Comparison of ENCODE assay signal across 20 cellular contexts in genomic region chr1:6801199-6801598, GRCh38. TPM values are rescaled to one million over a fixed set of nuclear protein-coding genes. Genes with fewer than 3 reads are reported as not detected.
DNase-seq lines count a peak whose midpoint lies in the region; ATAC-seq, FAIRE-seq and TF ChIP-seq lines count a peak whose summit lies in the region.
"Had no signal": no experiment of that assay in that cellular context is flagged by ENCODE, and none has a peak within 500 bp of the region (broad histone marks: within the 10 kb centered on the region; RNA-seq: fewer than 3 reads in every experiment).

No MANE protein-coding gene starts in this region.

- 80% methylated on average over 2 of the region's 2 CpGs for WGBS in A549 (ENCODE audit: missing lambda C conversion rate)
- 42 to 66% (median 55%) methylated on average over 2 of the region's 2 CpGs for WGBS in adrenal gland, 4 donors
- 47 to 58% methylated on average over 2 of the region's 2 CpGs for WGBS in heart right ventricle, 2 donors

- H3K36me3 ChIP-seq in adrenal gland (replicated peaks in 1 of 2) (no peaks in the 10 kb centered on the region), heart right ventricle (peaks cover 0 to 4% (median 0%) of the 10 kb centered on the region in 9 donors)
- H3K36me3 ChIP-seq in CD4-positive, alpha-beta memory T cell (ENCODE audit: insufficient read depth, low read length) = no peaks in the 10 kb centered on the region

- H3K9me3 Mint-ChIP-seq in osteocyte (ENCODE audit: unreplicated experiment) = no peaks in the 10 kb centered on the region
- no peaks in the 10 kb centered on the region for H3K9me3 Mint-ChIP-seq in CD4-positive, alpha-beta memory T cell
- H3K9me3 Mint-ChIP-seq in stimulated activated effector memory CD8-positive, alpha-beta T cell treated with anti-CD3 and anti-CD28 coated beads, Interleukin-12 subunit alpha, Interleukin-12 subunit beta, amount 100 ng/mL, for 72 hours = no peaks in the 10 kb centered on the region
- H3K9me3 Mint-ChIP-seq: activated CD8-positive, alpha-beta T cell treated with anti-CD3 and anti-CD28 coated beads for 36 hours had no signal

- peaks cover 43% of the 10 kb centered on the region for H3K4me1 Mint-ChIP-seq in osteocyte (ENCODE audit: unreplicated experiment)
- H3K4me1 Mint-ChIP-seq in CD4-positive, alpha-beta memory T cell = peaks cover 32 to 41% (median 36%) of the 10 kb centered on the region in 4 donors
- peaks cover 40% of the 10 kb centered on the region for H3K4me1 Mint-ChIP-seq in stimulated activated effector memory CD8-positive, alpha-beta T cell treated with anti-CD3 and anti-CD28 coated beads, Interleukin-12 subunit alpha, Interleukin-12 subunit beta, amount 100 ng/mL, for 72 hours

- H3K4me1 ChIP-seq in A549 (peaks cover 64% of the 10 kb centered on the region), adrenal gland (replicated peaks in 1 of 2) (peaks cover 34 to 50% of the 10 kb centered on the region in 2 donors), heart right ventricle (peaks cover 0 to 82% (median 57%) of the 10 kb centered on the region in 9 donors)
- peaks cover 39% of the 10 kb centered on the region for H3K4me1 ChIP-seq in CD4-positive, alpha-beta memory T cell (ENCODE audit: insufficient read depth, low read length)

- no peak for TF ChIP-seq POLR2A in A549 (IDR thresholded peaks at IDR 0.05; ENCODE audit: low read length)
- no peak for TF ChIP-seq POLR2A in adrenal gland (IDR thresholded peaks at IDR 0.05)

- POLR2A ChIA-PET in A549 (lab: Yijun Ruan, JAX) = interaction anchor here (1.8 kb wide), 1 partner anchor 16 kb away, joined by 10 read pairs; the partner anchor contains the start of gene CAMTA1
- POLR2A ChIA-PET in CD4-positive, alpha-beta memory T cell (lab: Charles Lee; ENCODE audit: partially characterized antibody) = no interaction called here

- H3K4me3 ChIP-seq in A549 = no peak overlapping the region
- H3K4me3 ChIP-seq in adrenal gland = no peak overlapping the region
- no peak overlapping the region for H3K4me3 ChIP-seq in heart right ventricle
- H3K4me3 ChIP-seq in CD4-positive, alpha-beta memory T cell (ENCODE audit: low read length in 2 of 2) = no peak overlapping the region
- H3K4me3 ChIP-seq: testis had no signal

- DNase-seq in A549 (ENCODE audit: low read depth in 1 of 2, low spot score in 1 of 2) = no peak
- no peak for DNase-seq in adrenal gland
- DNase-seq in heart right ventricle = no peak
- no peak for DNase-seq in osteocyte (ENCODE audit: extremely low spot score, unreplicated experiment)
- DNase-seq in CD4-positive, alpha-beta memory T cell = no peak
- DNase-seq in ecto neural progenitor cell (ENCODE audit: low spot score) = no peak
- DNase-seq in posterior vena cava (ENCODE audit: low spot score) = no peak
- DNase-seq in stimulated activated effector memory CD8-positive, alpha-beta T cell treated with anti-CD3 and anti-CD28 coated beads, Interleukin-12 subunit alpha, Interleukin-12 subunit beta, amount 100 ng/mL, for 72 hours (ENCODE audit: low spot score in 2 of 2) = no peak
- DNase-seq: activated CD8-positive, alpha-beta T cell treated with anti-CD3 and anti-CD28 coated beads for 36 hours; erythroblast; hippocampal formation; kidney glomerular epithelial cell; naive thymus-derived CD4-positive, alpha-beta T cell; NCI-H2081; NCI-H526 treated with DMSO at 0.1 percent for 48 hours; PC-3; stimulated activated CD4-positive, alpha-beta T cell treated with anti-CD3 and anti-CD28 coated beads, Interleukin-2, amount 100 ng/mL, for 24 hours; SW 1271 had no signal

- no peaks in the 10 kb centered on the region for H3K27me3 ChIP-seq in adrenal gland
- H3K27me3 ChIP-seq in heart right ventricle = no peaks in the 10 kb centered on the region
- no peaks in the 10 kb centered on the region for H3K27me3 ChIP-seq in CD4-positive, alpha-beta memory T cell (ENCODE audit: insufficient read depth, low read length)
- H3K27me3 ChIP-seq: testis had no signal

- peak overlapping the region; percentile 39 to 77; a peak in 5 of 6 replicates for H3K27ac ChIP-seq in A549
- peak overlapping the region; percentile 27 to 77 (median 74) for H3K27ac ChIP-seq in adrenal gland
- H3K27ac ChIP-seq in heart right ventricle = peak overlapping the region; percentile 1 to 77 (median 46)
- no peak overlapping the region for H3K27ac ChIP-seq in CD4-positive, alpha-beta memory T cell (ENCODE audit: low read depth, low read length)

- TF ChIP-seq CTCF in A549 (IDR thresholded peaks at IDR 0.05) (no peak), adrenal gland (IDR thresholded peaks at IDR 0.05) (no peak), heart right ventricle (IDR thresholded peaks at IDR 0.05) (no peak), osteocyte (IDR thresholded peaks at IDR 0.05) (no peak)

- CTCF ChIA-PET in A549 (lab: Yijun Ruan, JAX) = interaction anchor here (0.7 to 1.9 kb wide), 8 partner anchors 12 to 951 kb away, joined by 3 to 5 read pairs (median 4); no protein-coding TSS in a partner anchor
- CTCF ChIA-PET in CD4-positive, alpha-beta memory T cell (lab: Charles Lee; ENCODE audit: partially characterized antibody) = no interaction called here

- TF ChIP-seq RAD21 in A549 (conservative IDR thresholded peaks at IDR 0.05 in 1 of 2, IDR thresholded peaks at IDR 0.05 in 1 of 2) = no peak

- no peak for ATAC-seq in A549
- ATAC-seq in heart right ventricle = peak in 6 of 8 donors; percentile 43 to 72 (median 68)
- ATAC-seq in stimulated activated effector memory CD8-positive, alpha-beta T cell treated with anti-CD3 and anti-CD28 coated beads, Interleukin-12 subunit alpha, Interleukin-12 subunit beta, amount 100 ng/mL, for 72 hours = no peak
- ATAC-seq: activated CD8-positive, alpha-beta T cell treated with anti-CD3 and anti-CD28 coated beads for 36 hours; naive thymus-derived CD4-positive, alpha-beta T cell; PC-3 had no signal

- peak overlapping the region; percentile 46 for H3K4me2 ChIP-seq in A549

- FAIRE-seq in A549 (lab: Jason Lieb, UNC) = no peak
- FAIRE-seq: G401.6 had no signal

- H3K27me3 Mint-ChIP-seq in osteocyte (ENCODE audit: unreplicated experiment) = no peaks in the 10 kb centered on the region
- H3K27me3 Mint-ChIP-seq in CD4-positive, alpha-beta memory T cell = no peaks in the 10 kb centered on the region
- H3K27me3 Mint-ChIP-seq: activated CD8-positive, alpha-beta T cell treated with anti-CD3 and anti-CD28 coated beads for 36 hours; naive thymus-derived CD4-positive, alpha-beta T cell had no signal

- H3K36me3 Mint-ChIP-seq in osteocyte (ENCODE audit: unreplicated experiment) = no peaks in the 10 kb centered on the region
- H3K36me3 Mint-ChIP-seq in CD4-positive, alpha-beta memory T cell = peaks cover 4 to 8% of the 10 kb centered on the region in 2 donors
- peaks cover 9% of the 10 kb centered on the region for H3K36me3 Mint-ChIP-seq in stimulated activated effector memory CD8-positive, alpha-beta T cell treated with anti-CD3 and anti-CD28 coated beads, Interleukin-12 subunit alpha, Interleukin-12 subunit beta, amount 100 ng/mL, for 72 hours

- intact Hi-C loops in adrenal gland (cut with DNase I) (no loop called here), heart right ventricle (cut with DNase I) (no loop called here), posterior vena cava (cut with DNase I) (no loop called here)
- intact Hi-C loops in CD4-positive, alpha-beta memory T cell (cut with micrococcal nuclease) = no loop called here

- peak overlapping the region; percentile 80 for H3K27ac Mint-ChIP-seq in osteocyte (ENCODE audit: unreplicated experiment)
- H3K27ac Mint-ChIP-seq in CD4-positive, alpha-beta memory T cell = no peak overlapping the region
- H3K27ac Mint-ChIP-seq in stimulated activated effector memory CD8-positive, alpha-beta T cell treated with anti-CD3 and anti-CD28 coated beads, Interleukin-12 subunit alpha, Interleukin-12 subunit beta, amount 100 ng/mL, for 72 hours = no peak overlapping the region
- H3K27ac Mint-ChIP-seq: activated CD8-positive, alpha-beta T cell treated with anti-CD3 and anti-CD28 coated beads for 36 hours; naive thymus-derived CD4-positive, alpha-beta T cell had no signal

- H3K4me3 Mint-ChIP-seq in osteocyte (ENCODE audit: unreplicated experiment) = no peak overlapping the region
- H3K4me3 Mint-ChIP-seq in CD4-positive, alpha-beta memory T cell = no peak overlapping the region
- no peak overlapping the region for H3K4me3 Mint-ChIP-seq in stimulated activated effector memory CD8-positive, alpha-beta T cell treated with anti-CD3 and anti-CD28 coated beads, Interleukin-12 subunit alpha, Interleukin-12 subunit beta, amount 100 ng/mL, for 72 hours
- H3K4me3 Mint-ChIP-seq: activated CD8-positive, alpha-beta T cell treated with anti-CD3 and anti-CD28 coated beads for 36 hours had no signal

- no peaks in the 10 kb centered on the region for H3K9me3 ChIP-seq in A549
- H3K9me3 ChIP-seq in adrenal gland (replicated peaks in 1 of 3) = no peaks in the 10 kb centered on the region
- H3K9me3 ChIP-seq in heart right ventricle = no peaks in the 10 kb centered on the region
- no peaks in the 10 kb centered on the region for H3K9me3 ChIP-seq in CD4-positive, alpha-beta memory T cell (ENCODE audit: control insufficient read depth in 1 of 2, low read length in 2 of 2)
- H3K9me3 ChIP-seq: testis had no signal

- TF ChIP-seq EP300 in A549 (IDR thresholded peaks at IDR 0.05) = no peak

TF ChIP-seq in A549, 52 proteins besides CTCF, POLR2A, EP300 and RAD21 (continues in another document):
- TF ChIP-seq BCL3 (IDR thresholded peaks at IDR 0.05) (no peak), ZNF302 (CRISPR knock-in tag; IDR thresholded peaks at IDR 0.05) (no peak), JUN (IDR thresholded peaks at IDR 0.05) (no peak)

RNA-seq across cellular contexts. Expression of gene CAMTA1, which starts 15.9 kb away (rescaled TPM):
- 48.7 and 58.8 TPM in 2 replicates for polyA plus RNA-seq in A549 (2011; rRNA removed)
- polyA plus RNA-seq in A549 (2012; cell fraction: cytosol; rRNA removed) = 35.4 and 46.5 TPM in 2 replicates
- 9.4 and 22.1 TPM in 2 replicates for polyA plus RNA-seq in A549 (2012; cell fraction: nucleus; rRNA removed)
- 63.3 to 75.0 TPM (median 73.5 TPM) in 3 replicates for polyA plus RNA-seq in A549 (2017; fragmentation: RNase III; extraction: RNeasy Plus Mini Kit Qiagen cat#74134 plus additional on column Dnase treatment)
- polyA minus RNA-seq in A549 (2011; rRNA and poly(A)+ RNA removed) = 18.6 and 19.8 TPM in 2 replicates
- 100 to 1,000 TPM in 2 of 8 donors, 10 to 100 TPM in 6; 62.9 to 129 (median 77.4) TPM for total RNA-seq in adrenal gland
- 100 to 1,000 TPM; 114 to 141 (median 131) TPM for polyA plus RNA-seq in adrenal gland
- total RNA-seq in heart right ventricle = 100 to 1,000 TPM; 123 to 155 (median 140) TPM
- 100 to 1,000 TPM; 182 to 265 TPM for polyA plus RNA-seq in heart right ventricle
- total RNA-seq in osteocyte = 68.1 and 81.6 TPM in 2 replicates
- 10 to 100 TPM; 39.1 to 42.5 TPM for total RNA-seq in CD4-positive, alpha-beta memory T cell
- polyA plus RNA-seq in CD4-positive, alpha-beta memory T cell = 100 to 1,000 TPM in 1 of 2 donors, 10 to 100 TPM in 1; 77.4 to 118 TPM
- 10 to 100 TPM; 65.1 to 76.4 TPM for total RNA-seq in posterior vena cava

Comparison
In these comparisons a context has a peak if more than half of its experiments do, and no peak if none do; other contexts are left out.
1. ATAC-seq: peak in heart right ventricle (6 of 8); none in A549 (0 of 2) and stimulated activated effector memory CD8-positive, alpha-beta T cell treated with anti-CD3 and anti-CD28 coated beads, Interleukin-12 subunit alpha, Interleukin-12 subunit beta, amount 100 ng/mL, for 72 hours (single experiment).